In the genomic region with DNA sequence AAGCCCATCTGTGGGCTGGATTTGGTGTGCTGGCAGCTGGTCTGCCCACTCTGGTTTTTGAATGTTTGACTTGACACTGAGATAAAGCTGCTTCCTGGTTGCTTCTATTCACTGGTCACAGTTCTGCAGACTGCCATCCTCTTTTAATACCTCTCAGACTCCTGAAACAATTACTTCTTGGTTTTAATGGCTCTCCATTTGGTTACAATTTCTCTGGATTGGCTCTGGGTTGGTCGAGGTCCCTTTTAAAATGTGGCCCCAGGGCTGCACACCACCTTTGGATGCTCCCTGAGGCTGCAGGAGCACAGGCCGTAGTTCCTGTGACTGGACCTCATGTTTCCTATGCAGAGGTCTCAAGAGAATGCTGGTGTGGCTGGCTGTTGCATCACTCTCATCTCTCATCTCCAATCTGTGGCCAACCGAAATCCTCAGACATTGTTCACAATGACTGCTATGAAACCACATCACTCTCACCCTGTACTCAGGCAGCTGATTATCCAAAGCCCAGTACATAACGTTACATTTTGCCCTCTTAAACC, we compare ENCODE assay signal across 1 cellular context.
TF ChIP-seq lines count a peak whose summit lies in the region.

No MANE protein-coding gene starts in this region.

TF ChIP-seq in GM12878, 131 proteins besides CTCF, POLR2A, EP300 and RAD21 (continued from another document and continues in another):
- TF ChIP-seq SRF (IDR thresholded peaks at IDR 0.05; ENCODE audit: low read depth in 2 of 2, low read length in 2 of 2), result no peak
- no peak for TF ChIP-seq KLF5 (IDR thresholded peaks at IDR 0.05; ENCODE audit: partially characterized antibody)
- TF ChIP-seq, protein P1, sequence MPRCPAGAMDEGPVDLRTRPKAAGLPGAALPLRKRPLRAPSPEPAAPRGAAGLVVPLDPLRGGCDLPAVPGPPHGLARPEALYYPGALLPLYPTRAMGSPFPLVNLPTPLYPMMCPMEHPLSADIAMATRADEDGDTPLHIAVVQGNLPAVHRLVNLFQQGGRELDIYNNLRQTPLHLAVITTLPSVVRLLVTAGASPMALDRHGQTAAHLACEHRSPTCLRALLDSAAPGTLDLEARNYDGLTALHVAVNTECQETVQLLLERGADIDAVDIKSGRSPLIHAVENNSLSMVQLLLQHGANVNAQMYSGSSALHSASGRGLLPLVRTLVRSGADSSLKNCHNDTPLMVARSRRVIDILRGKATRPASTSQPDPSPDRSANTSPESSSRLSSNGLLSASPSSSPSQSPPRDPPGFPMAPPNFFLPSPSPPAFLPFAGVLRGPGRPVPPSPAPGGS (IDR thresholded peaks at IDR 0.05; ENCODE audit: borderline replicate concordance, insufficient read depth, low read depth, low read length, poor library complexity, severe bottlenecking), result peak; percentile 22
- TF ChIP-seq, protein P2, sequence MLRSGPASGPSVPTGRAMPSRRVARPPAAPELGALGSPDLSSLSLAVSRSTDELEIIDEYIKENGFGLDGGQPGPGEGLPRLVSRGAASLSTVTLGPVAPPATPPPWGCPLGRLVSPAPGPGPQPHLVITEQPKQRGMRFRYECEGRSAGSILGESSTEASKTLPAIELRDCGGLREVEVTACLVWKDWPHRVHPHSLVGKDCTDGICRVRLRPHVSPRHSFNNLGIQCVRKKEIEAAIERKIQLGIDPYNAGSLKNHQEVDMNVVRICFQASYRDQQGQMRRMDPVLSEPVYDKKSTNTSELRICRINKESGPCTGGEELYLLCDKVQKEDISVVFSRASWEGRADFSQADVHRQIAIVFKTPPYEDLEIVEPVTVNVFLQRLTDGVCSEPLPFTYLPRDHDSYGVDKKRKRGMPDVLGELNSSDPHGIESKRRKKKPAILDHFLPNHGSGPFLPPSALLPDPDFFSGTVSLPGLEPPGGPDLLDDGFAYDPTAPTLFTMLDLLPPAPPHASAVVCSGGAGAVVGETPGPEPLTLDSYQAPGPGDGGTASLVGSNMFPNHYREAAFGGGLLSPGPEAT (IDR thresholded peaks at IDR 0.05; ENCODE audit: low read depth), result peak; percentile 57; the same call in 1 of the 2 replicates
- peak; percentile 65 for TF ChIP-seq TCF12 (IDR thresholded peaks at IDR 0.05; ENCODE audit: low read depth, low read length)
- TF ChIP-seq FOXK2 (IDR thresholded peaks at IDR 0.05), result 0 out of 2 replicates have a peak, but pooled peaks have one; percentile 12
- no peak for TF ChIP-seq ASH2L (IDR thresholded peaks at IDR 0.05; ENCODE audit: borderline replicate concordance, low read depth)
- TF ChIP-seq HDGF (IDR thresholded peaks at IDR 0.05), result peak; percentile 88; the same call in 1 of the 2 replicates
- TF ChIP-seq, protein P3, sequence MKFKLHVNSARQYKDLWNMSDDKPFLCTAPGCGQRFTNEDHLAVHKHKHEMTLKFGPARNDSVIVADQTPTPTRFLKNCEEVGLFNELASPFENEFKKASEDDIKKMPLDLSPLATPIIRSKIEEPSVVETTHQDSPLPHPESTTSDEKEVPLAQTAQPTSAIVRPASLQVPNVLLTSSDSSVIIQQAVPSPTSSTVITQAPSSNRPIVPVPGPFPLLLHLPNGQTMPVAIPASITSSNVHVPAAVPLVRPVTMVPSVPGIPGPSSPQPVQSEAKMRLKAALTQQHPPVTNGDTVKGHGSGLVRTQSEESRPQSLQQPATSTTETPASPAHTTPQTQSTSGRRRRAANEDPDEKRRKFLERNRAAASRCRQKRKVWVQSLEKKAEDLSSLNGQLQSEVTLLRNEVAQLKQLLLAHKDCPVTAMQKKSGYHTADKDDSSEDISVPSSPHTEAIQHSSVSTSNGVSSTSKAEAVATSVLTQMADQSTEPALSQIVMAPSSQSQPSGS (IDR thresholded peaks at IDR 0.05; ENCODE audit: low read length), result peak; percentile 83
- 0 out of 2 replicates have a peak, but pooled peaks have one; percentile 56 for TF ChIP-seq TBL1XR1 (IDR thresholded peaks at IDR 0.05; ENCODE audit: low read depth, low read length)
- no peak for TF ChIP-seq SREBF2 (IDR thresholded peaks at IDR 0.05; ENCODE audit: low read length)
- TF ChIP-seq, protein P4, sequence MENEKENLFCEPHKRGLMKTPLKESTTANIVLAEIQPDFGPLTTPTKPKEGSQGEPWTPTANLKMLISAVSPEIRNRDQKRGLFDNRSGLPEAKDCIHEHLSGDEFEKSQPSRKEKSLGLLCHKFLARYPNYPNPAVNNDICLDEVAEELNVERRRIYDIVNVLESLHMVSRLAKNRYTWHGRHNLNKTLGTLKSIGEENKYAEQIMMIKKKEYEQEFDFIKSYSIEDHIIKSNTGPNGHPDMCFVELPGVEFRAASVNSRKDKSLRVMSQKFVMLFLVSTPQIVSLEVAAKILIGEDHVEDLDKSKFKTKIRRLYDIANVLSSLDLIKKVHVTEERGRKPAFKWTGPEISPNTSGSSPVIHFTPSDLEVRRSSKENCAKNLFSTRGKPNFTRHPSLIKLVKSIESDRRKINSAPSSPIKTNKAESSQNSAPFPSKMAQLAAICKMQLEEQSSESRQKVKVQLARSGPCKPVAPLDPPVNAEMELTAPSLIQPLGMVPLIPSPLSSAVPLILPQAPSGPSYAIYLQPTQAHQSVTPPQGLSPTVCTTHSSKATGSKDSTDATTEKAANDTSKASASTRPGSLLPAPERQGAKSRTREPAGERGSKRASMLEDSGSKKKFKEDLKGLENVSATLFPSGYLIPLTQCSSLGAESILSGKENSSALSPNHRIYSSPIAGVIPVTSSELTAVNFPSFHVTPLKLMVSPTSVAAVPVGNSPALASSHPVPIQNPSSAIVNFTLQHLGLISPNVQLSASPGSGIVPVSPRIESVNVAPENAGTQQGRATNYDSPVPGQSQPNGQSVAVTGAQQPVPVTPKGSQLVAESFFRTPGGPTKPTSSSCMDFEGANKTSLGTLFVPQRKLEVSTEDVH (IDR thresholded peaks at IDR 0.05; ENCODE audit: low read depth, partially characterized antibody), result no peak
- 0 out of 2 replicates have a peak, but pooled peaks have one; percentile 35 for TF ChIP-seq PML (IDR thresholded peaks at IDR 0.05; ENCODE audit: low read length)
- 0 out of 2 replicates have a peak, but pooled peaks have one; percentile 19 for TF ChIP-seq ZNF217 (IDR thresholded peaks at IDR 0.05)
- TF ChIP-seq RBBP5 (conservative IDR thresholded peaks at IDR 0.05), result no peak
- TF ChIP-seq GATAD2B (conservative IDR thresholded peaks at IDR 0.05; ENCODE audit: low read depth), result no peak
- TF ChIP-seq ESRRA (IDR thresholded peaks at IDR 0.05; ENCODE audit: low read length), result no peak
- TF ChIP-seq STAT1 (conservative IDR thresholded peaks at IDR 0.05), result no peak
- TF ChIP-seq KAT2A (conservative IDR thresholded peaks at IDR 0.05; ENCODE audit: control insufficient read depth, low read depth, low read length), result no peak
- TF ChIP-seq CBFB (IDR thresholded peaks at IDR 0.05; ENCODE audit: low read depth), result peak; percentile 91
- no peak for TF ChIP-seq ZSCAN29 (IDR thresholded peaks at IDR 0.05)
- TF ChIP-seq FOXM1 (IDR thresholded peaks at IDR 0.05; ENCODE audit: low read depth, low read length), result peak; percentile 76; the same call in 1 of the 2 replicates
- TF ChIP-seq CHD2 (IDR thresholded peaks at IDR 0.05; ENCODE audit: borderline replicate concordance, low read depth, low read length), result peak; percentile 30; the same call in 1 of the 2 replicates
- no peak for TF ChIP-seq MXI1 (IDR thresholded peaks at IDR 0.05; ENCODE audit: low read depth, low read length)
- TF ChIP-seq, protein P5, sequence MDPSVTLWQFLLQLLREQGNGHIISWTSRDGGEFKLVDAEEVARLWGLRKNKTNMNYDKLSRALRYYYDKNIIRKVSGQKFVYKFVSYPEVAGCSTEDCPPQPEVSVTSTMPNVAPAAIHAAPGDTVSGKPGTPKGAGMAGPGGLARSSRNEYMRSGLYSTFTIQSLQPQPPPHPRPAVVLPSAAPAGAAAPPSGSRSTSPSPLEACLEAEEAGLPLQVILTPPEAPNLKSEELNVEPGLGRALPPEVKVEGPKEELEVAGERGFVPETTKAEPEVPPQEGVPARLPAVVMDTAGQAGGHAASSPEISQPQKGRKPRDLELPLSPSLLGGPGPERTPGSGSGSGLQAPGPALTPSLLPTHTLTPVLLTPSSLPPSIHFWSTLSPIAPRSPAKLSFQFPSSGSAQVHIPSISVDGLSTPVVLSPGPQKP (IDR thresholded peaks at IDR 0.05; ENCODE audit: low read depth, low read length), result no peak
- peak; percentile 73; the same call in 1 of the 2 replicates for TF ChIP-seq NR2F1 (conservative IDR thresholded peaks at IDR 0.05)
- no peak for TF ChIP-seq NFYA (IDR thresholded peaks at IDR 0.05; ENCODE audit: borderline replicate concordance, low read depth, low read length)
- TF ChIP-seq SREBF1 (IDR thresholded peaks at IDR 0.05; ENCODE audit: low read length), result no peak
- peak; percentile 60; the same call in 1 of the 3 replicates for TF ChIP-seq POU2F2 (IDR thresholded peaks at IDR 0.05; ENCODE audit: borderline replicate concordance, low read depth, low read length)
- peak; percentile 56; the same call in 1 of the 2 replicates for TF ChIP-seq CREB1 (IDR thresholded peaks at IDR 0.05; ENCODE audit: low read depth)
- TF ChIP-seq, protein P6, sequence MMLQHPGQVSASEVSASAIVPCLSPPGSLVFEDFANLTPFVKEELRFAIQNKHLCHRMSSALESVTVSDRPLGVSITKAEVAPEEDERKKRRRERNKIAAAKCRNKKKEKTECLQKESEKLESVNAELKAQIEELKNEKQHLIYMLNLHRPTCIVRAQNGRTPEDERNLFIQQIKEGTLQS (IDR thresholded peaks at IDR 0.05; ENCODE audit: borderline replicate concordance, extremely low read depth, low read depth, low read length), result no peak
- TF ChIP-seq PAX5 (IDR thresholded peaks at IDR 0.05; ENCODE audit: borderline replicate concordance, low read depth, low read length), result peak; percentile 99
- TF ChIP-seq IKZF1 (conservative IDR thresholded peaks at IDR 0.05), result peak; percentile 93
- 0 out of 2 replicates have a peak, but pooled peaks have one; percentile 22 for TF ChIP-seq YY1 (IDR thresholded peaks at IDR 0.05; ENCODE audit: low read depth, low read length)
- 0 out of 2 replicates have a peak, but pooled peaks have one; percentile 47 for TF ChIP-seq TCF3 (IDR thresholded peaks at IDR 0.05; ENCODE audit: borderline replicate concordance, insufficient read depth, low read depth, low read length)
- no peak for TF ChIP-seq ZNF207 (IDR thresholded peaks at IDR 0.05; ENCODE audit: borderline replicate concordance)
- TF ChIP-seq, protein P7, sequence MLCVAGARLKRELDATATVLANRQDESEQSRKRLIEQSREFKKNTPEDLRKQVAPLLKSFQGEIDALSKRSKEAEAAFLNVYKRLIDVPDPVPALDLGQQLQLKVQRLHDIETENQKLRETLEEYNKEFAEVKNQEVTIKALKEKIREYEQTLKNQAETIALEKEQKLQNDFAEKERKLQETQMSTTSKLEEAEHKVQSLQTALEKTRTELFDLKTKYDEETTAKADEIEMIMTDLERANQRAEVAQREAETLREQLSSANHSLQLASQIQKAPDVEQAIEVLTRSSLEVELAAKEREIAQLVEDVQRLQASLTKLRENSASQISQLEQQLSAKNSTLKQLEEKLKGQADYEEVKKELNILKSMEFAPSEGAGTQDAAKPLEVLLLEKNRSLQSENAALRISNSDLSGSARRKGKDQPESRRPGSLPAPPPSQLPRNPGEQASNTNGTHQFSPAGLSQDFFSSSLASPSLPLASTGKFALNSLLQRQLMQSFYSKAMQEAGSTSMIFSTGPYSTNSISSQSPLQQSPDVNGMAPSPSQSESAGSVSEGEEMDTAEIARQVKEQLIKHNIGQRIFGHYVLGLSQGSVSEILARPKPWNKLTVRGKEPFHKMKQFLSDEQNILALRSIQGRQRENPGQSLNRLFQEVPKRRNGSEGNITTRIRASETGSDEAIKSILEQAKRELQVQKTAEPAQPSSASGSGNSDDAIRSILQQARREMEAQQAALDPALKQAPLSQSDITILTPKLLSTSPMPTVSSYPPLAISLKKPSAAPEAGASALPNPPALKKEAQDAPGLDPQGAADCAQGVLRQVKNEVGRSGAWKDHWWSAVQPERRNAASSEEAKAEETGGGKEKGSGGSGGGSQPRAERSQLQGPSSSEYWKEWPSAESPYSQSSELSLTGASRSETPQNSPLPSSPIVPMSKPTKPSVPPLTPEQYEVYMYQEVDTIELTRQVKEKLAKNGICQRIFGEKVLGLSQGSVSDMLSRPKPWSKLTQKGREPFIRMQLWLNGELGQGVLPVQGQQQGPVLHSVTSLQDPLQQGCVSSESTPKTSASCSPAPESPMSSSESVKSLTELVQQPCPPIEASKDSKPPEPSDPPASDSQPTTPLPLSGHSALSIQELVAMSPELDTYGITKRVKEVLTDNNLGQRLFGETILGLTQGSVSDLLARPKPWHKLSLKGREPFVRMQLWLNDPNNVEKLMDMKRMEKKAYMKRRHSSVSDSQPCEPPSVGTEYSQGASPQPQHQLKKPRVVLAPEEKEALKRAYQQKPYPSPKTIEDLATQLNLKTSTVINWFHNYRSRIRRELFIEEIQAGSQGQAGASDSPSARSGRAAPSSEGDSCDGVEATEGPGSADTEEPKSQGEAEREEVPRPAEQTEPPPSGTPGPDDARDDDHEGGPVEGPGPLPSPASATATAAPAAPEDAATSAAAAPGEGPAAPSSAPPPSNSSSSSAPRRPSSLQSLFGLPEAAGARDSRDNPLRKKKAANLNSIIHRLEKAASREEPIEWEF (IDR thresholded peaks at IDR 0.05; ENCODE audit: insufficient replicate concordance, low read depth, low read length), result no peak
- TF ChIP-seq, protein P8, sequence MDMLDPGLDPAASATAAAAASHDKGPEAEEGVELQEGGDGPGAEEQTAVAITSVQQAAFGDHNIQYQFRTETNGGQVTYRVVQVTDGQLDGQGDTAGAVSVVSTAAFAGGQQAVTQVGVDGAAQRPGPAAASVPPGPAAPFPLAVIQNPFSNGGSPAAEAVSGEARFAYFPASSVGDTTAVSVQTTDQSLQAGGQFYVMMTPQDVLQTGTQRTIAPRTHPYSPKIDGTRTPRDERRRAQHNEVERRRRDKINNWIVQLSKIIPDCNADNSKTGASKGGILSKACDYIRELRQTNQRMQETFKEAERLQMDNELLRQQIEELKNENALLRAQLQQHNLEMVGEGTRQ (IDR thresholded peaks at IDR 0.05; ENCODE audit: borderline replicate concordance, low read depth, low read length), result no peak
- TF ChIP-seq BMI1 (IDR thresholded peaks at IDR 0.05; ENCODE audit: borderline replicate concordance), result peak; percentile 25; the same call in 1 of the 2 replicates
- peak; percentile 67 to 85 for TF ChIP-seq BHLHE40 (IDR thresholded peaks at IDR 0.05; ENCODE audit: borderline replicate concordance in 1 of 2, low read depth in 2 of 2, low read length in 1 of 2)
- TF ChIP-seq, protein P9, sequence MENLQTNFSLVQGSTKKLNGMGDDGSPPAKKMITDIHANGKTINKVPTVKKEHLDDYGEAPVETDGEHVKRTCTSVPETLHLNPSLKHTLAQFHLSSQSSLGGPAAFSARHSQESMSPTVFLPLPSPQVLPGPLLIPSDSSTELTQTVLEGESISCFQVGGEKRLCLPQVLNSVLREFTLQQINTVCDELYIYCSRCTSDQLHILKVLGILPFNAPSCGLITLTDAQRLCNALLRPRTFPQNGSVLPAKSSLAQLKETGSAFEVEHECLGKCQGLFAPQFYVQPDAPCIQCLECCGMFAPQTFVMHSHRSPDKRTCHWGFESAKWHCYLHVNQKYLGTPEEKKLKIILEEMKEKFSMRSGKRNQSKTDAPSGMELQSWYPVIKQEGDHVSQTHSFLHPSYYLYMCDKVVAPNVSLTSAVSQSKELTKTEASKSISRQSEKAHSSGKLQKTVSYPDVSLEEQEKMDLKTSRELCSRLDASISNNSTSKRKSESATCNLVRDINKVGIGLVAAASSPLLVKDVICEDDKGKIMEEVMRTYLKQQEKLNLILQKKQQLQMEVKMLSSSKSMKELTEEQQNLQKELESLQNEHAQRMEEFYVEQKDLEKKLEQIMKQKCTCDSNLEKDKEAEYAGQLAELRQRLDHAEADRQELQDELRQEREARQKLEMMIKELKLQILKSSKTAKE (IDR thresholded peaks at IDR 0.05; ENCODE audit: low read depth, poor library complexity, severe bottlenecking), result peak; percentile 86
- peak; percentile 80 for TF ChIP-seq IRF4 (IDR thresholded peaks at IDR 0.05; ENCODE audit: low read depth, low read length)
- no peak for TF ChIP-seq NFXL1 (IDR thresholded peaks at IDR 0.05; ENCODE audit: borderline replicate concordance)
- no peak for TF ChIP-seq RELA (IDR thresholded peaks at IDR 0.05; ENCODE audit: borderline replicate concordance, partially characterized antibody)
